21 cellular contexts compared by ENCODE assay signal in the genomic region with DNA sequence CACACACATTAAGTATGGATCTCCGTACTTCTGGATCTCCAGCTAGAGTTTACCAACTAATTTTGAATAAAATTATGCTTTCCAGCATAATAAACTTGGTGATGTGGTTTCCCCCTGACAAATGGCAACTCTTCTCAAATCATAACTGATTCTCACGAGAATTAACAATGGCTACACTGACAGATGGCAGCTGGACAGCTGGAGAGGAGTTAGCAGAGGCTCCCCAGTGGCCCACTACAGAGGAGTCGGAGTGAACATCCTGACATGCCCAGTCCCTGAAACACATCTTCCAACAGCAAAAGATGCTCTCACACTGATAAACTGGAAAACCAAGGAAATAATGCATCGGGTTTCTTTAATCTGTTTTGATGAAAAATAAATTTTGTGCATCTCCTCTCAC.
"Had no signal": no experiment of that assay in that cellular context is flagged by ENCODE, and none has a peak within 500 bp of the region (broad histone marks: within the 10 kb centered on the region; RNA-seq: fewer than 3 reads in every experiment).

No MANE protein-coding gene starts in this region.

- H3K27ac Mint-ChIP-seq: natural killer cell treated with Interleukin-12 subunit alpha and Interleukin-12 subunit beta and Interleukin-15 and Interleukin-18, amount 100 ng/mL, for 72 hours; stimulated activated memory B cell treated with anti-CD40 and anti-IgM and Interleukin-4, amounts not matched to agents 10 μg/mL and 1 μg/mL and 100 μg/mL, for 72 hours; stimulated activated naive CD8-positive, alpha-beta T cell treated with anti-CD3 and anti-CD28 coated beads, Interleukin-15, Interleukin-2, amounts not matched to agents 100 ng/mL and 50 ng/mL, for 24 hours had no signal

- H3K9ac ChIP-seq: parathyroid adenoma had no signal

- H3K4me1 Mint-ChIP-seq: stimulated activated memory B cell treated with anti-CD40 and anti-IgM and Interleukin-4, amounts not matched to agents 10 μg/mL and 1 μg/mL and 100 μg/mL, for 72 hours had no signal

- H3K4me3 Mint-ChIP-seq: natural killer cell treated with Interleukin-12 subunit alpha and Interleukin-12 subunit beta and Interleukin-15 and Interleukin-18, amount 100 ng/mL, for 72 hours; stimulated activated memory B cell treated with anti-CD40 and anti-IgM and Interleukin-4, amounts not matched to agents 10 μg/mL and 1 μg/mL and 100 μg/mL, for 72 hours; stimulated activated naive CD8-positive, alpha-beta T cell treated with anti-CD3 and anti-CD28 coated beads, Interleukin-15, Interleukin-2, amounts not matched to agents 100 ng/mL and 50 ng/mL, for 24 hours had no signal

- DNase-seq: cortex of kidney; dorsolateral prefrontal cortex; effector CD8-positive, alpha-beta T cell; islet precursor cell; mammary epithelial cell; psoas muscle; retina; right lobe of liver; spleen; stimulated activated CD4-positive, alpha-beta T cell treated with anti-CD3 and anti-CD28 coated beads, Interleukin-15, amount 100 ng/mL, for 24 hours; stimulated activated CD4-positive, alpha-beta T cell treated with anti-CD3 and anti-CD28 coated beads, Interleukin-1b, Interleukin-23, amount 100 ng/mL, for 48 hours; stimulated activated CD4-positive, alpha-beta T cell treated with anti-CD3 and anti-CD28 coated beads, Interleukin-4, amount 100 ng/mL, for 24 hours; tibial artery; upper lobe of right lung had no signal

- H2AFZ ChIP-seq: parathyroid adenoma had no signal

- H3K4me3 ChIP-seq: dorsolateral prefrontal cortex, psoas muscle, right lobe of liver, spleen, tibial artery, upper lobe of right lung, vagina had no signal

- H3K79me2 ChIP-seq: parathyroid adenoma had no signal

- H3K36me3 Mint-ChIP-seq: natural killer cell treated with Interleukin-12 subunit alpha and Interleukin-12 subunit beta and Interleukin-15 and Interleukin-18, amount 100 ng/mL, for 72 hours; stimulated activated memory B cell treated with anti-CD40 and anti-IgM and Interleukin-4, amounts not matched to agents 10 μg/mL and 1 μg/mL and 100 μg/mL, for 72 hours had no signal

- ATAC-seq: esophagus mucosa; left lobe of liver; natural killer cell treated with Interleukin-12 subunit alpha and Interleukin-12 subunit beta and Interleukin-15 and Interleukin-18, amount 100 ng/mL, for 72 hours; psoas muscle; right lobe of liver; stimulated activated memory B cell treated with anti-CD40 and anti-IgM and Interleukin-4, amounts not matched to agents 10 μg/mL and 1 μg/mL and 100 μg/mL, for 72 hours; upper lobe of right lung had no signal

- H3K4me1 ChIP-seq: parathyroid adenoma, psoas muscle, spleen, tibial artery, upper lobe of right lung, vagina had no signal

- H3K9me3 Mint-ChIP-seq: stimulated activated memory B cell treated with anti-CD40 and anti-IgM and Interleukin-4, amounts not matched to agents 10 μg/mL and 1 μg/mL and 100 μg/mL, for 72 hours; stimulated activated naive CD8-positive, alpha-beta T cell treated with anti-CD3 and anti-CD28 coated beads, Interleukin-15, Interleukin-2, amounts not matched to agents 100 ng/mL and 50 ng/mL, for 24 hours had no signal

- H3K27me3 ChIP-seq: dorsolateral prefrontal cortex, right lobe of liver, tibial artery, upper lobe of right lung, vagina had no signal

- H3K9me3 ChIP-seq: psoas muscle, right lobe of liver, spleen, tibial artery, upper lobe of right lung, vagina had no signal

- H3K36me3 ChIP-seq: right lobe of liver, spleen, tibial artery, upper lobe of right lung, vagina had no signal

- H3K27ac ChIP-seq: dorsolateral prefrontal cortex, parathyroid adenoma, psoas muscle, right lobe of liver, spleen, tibial artery, upper lobe of right lung, vagina had no signal

- H3K27me3 Mint-ChIP-seq: stimulated activated naive CD8-positive, alpha-beta T cell treated with anti-CD3 and anti-CD28 coated beads, Interleukin-15, Interleukin-2, amounts not matched to agents 100 ng/mL and 50 ng/mL, for 24 hours had no signal
